ENCODE assay signal across 22 cellular contexts in genomic region chr9:109796081-109796480, GRCh38. TPM values are rescaled to one million over a fixed set of nuclear protein-coding genes. Genes with fewer than 3 reads are reported as not detected.
"Had no signal": no experiment of that assay in that cellular context is flagged by ENCODE, and none has a peak within 500 bp of the region (broad histone marks: within the 10 kb centered on the region; RNA-seq: fewer than 3 reads in every experiment).

No MANE protein-coding gene starts in this region.

- H3K27ac ChIP-seq: epithelial cell of prostate, gastrocnemius medialis, hepatocyte, lower lobe of right lung, prostate gland, skin epidermis, spleen, transverse colon, vagina had no signal

- ATAC-seq: esophagus mucosa; gastrocnemius medialis; lower lobe of right lung; naive thymus-derived CD8-positive, alpha-beta T cell; right cardiac atrium; stimulated activated naive CD8-positive, alpha-beta T cell treated with anti-CD3 and anti-CD28 coated beads, Interleukin-15, Interleukin-2, amounts not matched to agents 100 U/mL and 50 U/mL, for 24 hours had no signal

- H3K9me3 ChIP-seq: gastrocnemius medialis, lower lobe of right lung, prostate gland, spleen, transverse colon, vagina had no signal

- DNase-seq: effector CD8-positive, alpha-beta T cell; endodermal cell; foreskin fibroblast; gastrocnemius medialis; head of caudate nucleus; kidney; lower lobe of right lung; naive thymus-derived CD8-positive, alpha-beta T cell; nephron progenitor cell; nucleus accumbens; right cardiac atrium; spleen; stimulated activated CD4-positive, alpha-beta T cell treated with anti-CD3 and anti-CD28 coated beads, Interleukin-4, amount 100 ng/mL, for 4 hours; stimulated activated naive CD8-positive, alpha-beta T cell treated with anti-CD3 and anti-CD28 coated beads, Interleukin-15, Interleukin-2, amounts not matched to agents 100 U/mL and 50 U/mL, for 24 hours; transverse colon had no signal

- H3K4me3 ChIP-seq: gastrocnemius medialis, hepatocyte, lower lobe of right lung, prostate gland, skin epidermis, spleen, transverse colon, vagina had no signal

- H3K79me2 ChIP-seq: hepatocyte had no signal

- H3K4me1 ChIP-seq: prostate gland, spleen, transverse colon had no signal

- H2AFZ ChIP-seq: hepatocyte had no signal

- FAIRE-seq: colon, kidney had no signal

- H3K36me3 ChIP-seq: gastrocnemius medialis, lower lobe of right lung, prostate gland, spleen, transverse colon, vagina had no signal

- H3K4me2 ChIP-seq: hepatocyte had no signal

- H3K27me3 ChIP-seq: gastrocnemius medialis, hepatocyte, spleen, transverse colon, vagina had no signal

RNA-seq across cellular contexts. Expression of gene PALM2AKAP2, which starts 16.1 kb away (rescaled TPM):
- total RNA-seq: naive thymus-derived CD8-positive, alpha-beta T cell had no signal
- polyA plus RNA-seq: naive thymus-derived CD8-positive, alpha-beta T cell had no signal
